Comparison of ENCODE assay signal across 8 cellular contexts in genomic region chr13:73715114-73715909, GRCh38.
DNase-seq lines count a peak whose midpoint lies in the region; ATAC-seq and TF ChIP-seq lines count a peak whose summit lies in the region.

No MANE protein-coding gene starts in this region.

- peak; percentile 83 for DNase-seq in activated effector memory CD4-positive, alpha-beta T cell treated with anti-CD3 and anti-CD28 coated beads, Interleukin-2, amount 50 U/mL, for 16 hours
- peak; percentile 68 for DNase-seq in stimulated activated CD4-positive, alpha-beta T cell treated with anti-CD3 and anti-CD28 coated beads, Interleukin-4, amount 100 ng/mL, for 24 hours
- no peak for DNase-seq in erythroblast (lab: John Stamatoyannopoulos, UW)
- DNase-seq in Right ventricle myocardium superior = no peak
- no peak for DNase-seq in SKM-1 treated with dmso at 0.1 percent for 144 hours (lab: John Stamatoyannopoulos, UW; ENCODE audit: unreplicated experiment)
- DNase-seq in AG08395 (ENCODE audit: low spot score) = no peak

- TF ChIP-seq POLR2A in erythroblast (IDR thresholded peaks at IDR 0.05; ENCODE audit: low read length) = no peak

- peak; percentile 97 for ATAC-seq in GM19395 (IDR thresholded peaks at IDR 0.05; ENCODE audit: unreplicated experiment)
- peak; percentile 71 for ATAC-seq in HG03439 (IDR thresholded peaks at IDR 0.05; ENCODE audit: unreplicated experiment)
- no peak for ATAC-seq in Right ventricle myocardium superior (ENCODE audit: poor library complexity)

- intact Hi-C loops in Right ventricle myocardium superior (cut with DNase I) = no loop called here

Comparison
In these comparisons a context has a peak if more than half of its experiments do, and no peak if none do; other contexts are left out.
1. DNase-seq: peak in activated effector memory CD4-positive, alpha-beta T cell treated with anti-CD3 and anti-CD28 coated beads, Interleukin-2, amount 50 U/mL, for 16 hours (single experiment) and stimulated activated CD4-positive, alpha-beta T cell treated with anti-CD3 and anti-CD28 coated beads, Interleukin-4, amount 100 ng/mL, for 24 hours (single experiment); none in erythroblast (0 of 2), Right ventricle myocardium superior (single experiment), SKM-1 treated with dmso at 0.1 percent for 144 hours (single experiment) and AG08395 (single experiment).